In the genomic region with DNA sequence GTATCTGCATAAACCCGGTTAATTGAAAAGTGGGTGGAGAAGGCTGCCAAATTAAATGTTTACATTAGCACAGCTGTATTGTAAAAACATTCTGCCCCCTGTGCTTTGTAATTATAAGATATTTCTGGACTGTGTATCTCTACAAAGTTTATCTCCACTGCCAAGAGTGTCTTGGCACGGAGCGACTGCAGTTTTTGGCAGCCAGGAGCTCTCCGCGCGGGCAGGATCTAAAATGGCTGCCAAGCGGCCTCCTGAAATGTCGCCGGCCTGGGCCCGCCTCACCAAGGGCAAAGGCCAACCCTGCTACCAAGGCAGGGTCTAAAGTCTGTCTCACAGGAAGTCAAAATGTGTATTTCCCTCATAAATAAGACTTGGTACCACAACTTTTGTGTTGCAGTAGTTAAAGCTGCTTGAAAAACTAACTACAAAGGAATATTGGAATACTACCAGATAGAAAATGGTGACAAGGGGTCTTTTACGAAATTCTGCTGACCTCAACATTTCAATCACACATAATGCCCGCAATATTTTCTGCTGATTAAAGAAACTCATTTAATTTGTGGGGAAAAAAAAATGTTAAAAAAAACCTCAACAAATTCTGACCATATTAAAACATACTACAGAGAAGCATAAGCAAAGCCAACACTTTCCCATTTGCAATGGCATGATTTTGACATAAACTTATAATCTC, we compare ENCODE assay signal across 12 cellular contexts.
DNase-seq lines count a peak whose midpoint lies in the region; FAIRE-seq and TF ChIP-seq lines count a peak whose summit lies in the region.
"Had no signal": no experiment of that assay in that cellular context is flagged by ENCODE, and none has a peak within 500 bp of the region (broad histone marks: within the 10 kb centered on the region; RNA-seq: fewer than 3 reads in every experiment).

No MANE protein-coding gene starts in this region.

- H2AFZ ChIP-seq in astrocyte (ENCODE audit: low read depth, low read length) (peak overlapping the region; percentile 71), smooth muscle cell (ENCODE audit: low read depth) (no peak overlapping the region)

- WGBS in prostate gland, result 8% methylated on average over 12 of the region's 12 CpGs
- WGBS in smooth muscle cell (ENCODE audit: low lambda C conversion rate), result 97% methylated on average over 12 of the region's 12 CpGs

- no peaks in the 10 kb centered on the region for H3K9me3 ChIP-seq in astrocyte (ENCODE audit: insufficient read depth, low read depth, low read length)
- H3K9me3 ChIP-seq in left ventricle myocardium inferior (replicated peaks), result no peaks in the 10 kb centered on the region
- H3K9me3 ChIP-seq in prostate gland, result no peaks in the 10 kb centered on the region
- H3K9me3 ChIP-seq in smooth muscle cell (replicated peaks; ENCODE audit: low read depth), result no peaks in the 10 kb centered on the region
- no peaks in the 10 kb centered on the region for H3K9me3 ChIP-seq in CD4-positive, alpha-beta memory T cell (ENCODE audit: control insufficient read depth in 1 of 2, low read length in 2 of 2)

- H3K27me3 ChIP-seq in astrocyte (ENCODE audit: insufficient read depth, low read length) (no peaks in the 10 kb centered on the region), left ventricle myocardium inferior (ENCODE audit: low read depth) (no peaks in the 10 kb centered on the region), prostate gland (replicated peaks; ENCODE audit: insufficient read depth) (no peaks in the 10 kb centered on the region), smooth muscle cell (ENCODE audit: low read depth) (no peaks in the 10 kb centered on the region)
- H3K27me3 ChIP-seq in CD4-positive, alpha-beta memory T cell (ENCODE audit: insufficient read depth, low read length), result no peaks in the 10 kb centered on the region

- intact Hi-C loops in left ventricle myocardium inferior (cut with micrococcal nuclease) (no loop called here), prostate gland (cut with DNase I) (loop anchor here (5.0 kb wide), 1 partner anchor 114 kb away; no protein-coding TSS in a partner anchor)
- intact Hi-C loops in CD4-positive, alpha-beta memory T cell (cut with micrococcal nuclease), result no loop called here

- no peaks in the 10 kb centered on the region for H3F3A ChIP-seq in smooth muscle cell (ENCODE audit: low read depth)

- FAIRE-seq in astrocyte (lab: Jason Lieb, UNC), result no peak

- peaks cover 63% of the 10 kb centered on the region for H3K79me2 ChIP-seq in astrocyte (ENCODE audit: insufficient read depth, low read length)
- no peaks in the 10 kb centered on the region for H3K79me2 ChIP-seq in smooth muscle cell (ENCODE audit: low read depth)

- CTCF ChIA-PET in CD4-positive, alpha-beta memory T cell (lab: Charles Lee; ENCODE audit: partially characterized antibody), result no interaction called here

- peak; percentile 83 for DNase-seq in DMS 273 (lab: John Stamatoyannopoulos, UW; ENCODE audit: unreplicated experiment)
- DNase-seq in astrocyte (ENCODE audit: low read depth), result peak; percentile 41
- DNase-seq in left ventricle myocardium inferior, result peak; percentile 74
- DNase-seq in prostate gland (ENCODE audit: low spot score), result peak; percentile 61
- no peak for DNase-seq in GF-D8 (lab: John Stamatoyannopoulos, UW)
- no peak for DNase-seq in smooth muscle cell (lab: John Stamatoyannopoulos, UW; ENCODE audit: unreplicated experiment)
- no peak for DNase-seq in CD4-positive, alpha-beta memory T cell
- no peak for DNase-seq in HK-2 (ENCODE audit: unreplicated experiment)
- DNase-seq: activated CD4-positive, alpha-beta T cell treated with anti-CD3 and anti-CD28 coated beads for 4 hours; CD4-positive, CD25-positive, alpha-beta regulatory T cell; effector memory CD4-positive, alpha-beta T cell; NCI-H82 had no signal

- H4K20me1 ChIP-seq in astrocyte (ENCODE audit: insufficient read depth, low read length) (no peaks in the 10 kb centered on the region), smooth muscle cell (ENCODE audit: low read depth) (no peaks in the 10 kb centered on the region)

- TF ChIP-seq POLR2A in prostate gland (IDR thresholded peaks at IDR 0.05), result no peak

- peak overlapping the region; percentile 36 for H3K27ac ChIP-seq in astrocyte (ENCODE audit: low read depth, low read length)
- peak overlapping the region; percentile 85 for H3K27ac ChIP-seq in left ventricle myocardium inferior (replicated peaks)
- peak overlapping the region; percentile 40 to 69 for H3K27ac ChIP-seq in prostate gland
- H3K27ac ChIP-seq in smooth muscle cell (ENCODE audit: low read depth), result no peak overlapping the region
- no peak overlapping the region for H3K27ac ChIP-seq in CD4-positive, alpha-beta memory T cell (ENCODE audit: low read depth, low read length)

- H3K4me1 ChIP-seq in astrocyte (ENCODE audit: insufficient read depth, low read length) (peaks cover 37% of the 10 kb centered on the region), left ventricle myocardium inferior (peaks cover 94% of the 10 kb centered on the region), prostate gland (replicated peaks) (peaks cover 6% of the 10 kb centered on the region), smooth muscle cell (ENCODE audit: low read depth) (no peaks in the 10 kb centered on the region)
- no peaks in the 10 kb centered on the region for H3K4me1 ChIP-seq in CD4-positive, alpha-beta memory T cell (ENCODE audit: insufficient read depth, low read length)

- H3K36me3 Mint-ChIP-seq in astrocyte (ENCODE audit: low read depth, unreplicated experiment), result no peaks in the 10 kb centered on the region
- no peaks in the 10 kb centered on the region for H3K36me3 Mint-ChIP-seq in CD4-positive, alpha-beta memory T cell
- H3K36me3 Mint-ChIP-seq: CD4-positive, CD25-positive, alpha-beta regulatory T cell had no signal

- no peak for TF ChIP-seq CTCF in astrocyte (IDR thresholded peaks at IDR 0.05; ENCODE audit: insufficient read depth, low read depth, low read length)
- TF ChIP-seq CTCF in left ventricle myocardium inferior (IDR thresholded peaks at IDR 0.05; ENCODE audit: borderline replicate concordance), result no peak
- no peak for TF ChIP-seq CTCF in prostate gland (IDR thresholded peaks at IDR 0.05)
- TF ChIP-seq CTCF in smooth muscle cell (IDR thresholded peaks at IDR 0.05; ENCODE audit: borderline replicate concordance, insufficient read depth, poor library complexity, severe bottlenecking), result no peak

- H3K4me3 ChIP-seq in astrocyte (ENCODE audit: insufficient read depth, low read depth, low read length), result peak overlapping the region; percentile 35
- peak overlapping the region; percentile 42 for H3K4me3 ChIP-seq in left ventricle myocardium inferior
- H3K4me3 ChIP-seq in prostate gland, result no peak overlapping the region
- no peak overlapping the region for H3K4me3 ChIP-seq in smooth muscle cell
- no peak overlapping the region for H3K4me3 ChIP-seq in CD4-positive, alpha-beta memory T cell (ENCODE audit: low read length in 2 of 2)

- H3K4me2 ChIP-seq in astrocyte (ENCODE audit: low read length) (peak overlapping the region; percentile 71), smooth muscle cell (no peak overlapping the region)

- no peak overlapping the region for H3K27ac Mint-ChIP-seq in astrocyte (ENCODE audit: unreplicated experiment)
- H3K27ac Mint-ChIP-seq in CD4-positive, alpha-beta memory T cell, result no peak overlapping the region
- H3K27ac Mint-ChIP-seq: CD4-positive, CD25-positive, alpha-beta regulatory T cell had no signal

- H3K9me3 Mint-ChIP-seq in astrocyte (ENCODE audit: unreplicated experiment), result no peaks in the 10 kb centered on the region
- peaks cover 0 to 6% (median 0%) of the 10 kb centered on the region in 8 donors for H3K9me3 Mint-ChIP-seq in CD4-positive, alpha-beta memory T cell

- no peaks in the 10 kb centered on the region for H3K36me3 ChIP-seq in astrocyte (ENCODE audit: insufficient read depth, low read length)
- no peaks in the 10 kb centered on the region for H3K36me3 ChIP-seq in left ventricle myocardium inferior
- no peaks in the 10 kb centered on the region for H3K36me3 ChIP-seq in prostate gland
- no peaks in the 10 kb centered on the region for H3K36me3 ChIP-seq in smooth muscle cell (ENCODE audit: low read depth)
- no peaks in the 10 kb centered on the region for H3K36me3 ChIP-seq in CD4-positive, alpha-beta memory T cell (ENCODE audit: insufficient read depth, low read length)

- H3K4me3 Mint-ChIP-seq in astrocyte (ENCODE audit: unreplicated experiment), result no peak overlapping the region
- H3K4me3 Mint-ChIP-seq in CD4-positive, alpha-beta memory T cell, result no peak overlapping the region
- H3K4me3 Mint-ChIP-seq: CD4-positive, CD25-positive, alpha-beta regulatory T cell had no signal

- H3K27me3 Mint-ChIP-seq in astrocyte (ENCODE audit: low read depth, unreplicated experiment), result no peaks in the 10 kb centered on the region
- H3K27me3 Mint-ChIP-seq in CD4-positive, alpha-beta memory T cell, result peaks cover 0 to 2% of the 10 kb centered on the region in 2 donors
- H3K27me3 Mint-ChIP-seq: CD4-positive, CD25-positive, alpha-beta regulatory T cell had no signal

- POLR2A ChIA-PET in CD4-positive, alpha-beta memory T cell (lab: Charles Lee; ENCODE audit: partially characterized antibody), result no interaction called here

- H3K9ac ChIP-seq in astrocyte (ENCODE audit: low read length) (peak overlapping the region; percentile 51), smooth muscle cell (ENCODE audit: low read depth) (no peak overlapping the region)

- H3K4me1 Mint-ChIP-seq in astrocyte (ENCODE audit: low read depth, unreplicated experiment), result peaks cover 10% of the 10 kb centered on the region
- no peaks in the 10 kb centered on the region for H3K4me1 Mint-ChIP-seq in CD4-positive, alpha-beta memory T cell
- H3K4me1 Mint-ChIP-seq: CD4-positive, CD25-positive, alpha-beta regulatory T cell had no signal

Comparison
In these comparisons a context has a peak if more than half of its experiments do, and no peak if none do; other contexts are left out.
1. DNase-seq: peak in DMS 273 (single experiment), astrocyte (single experiment), left ventricle myocardium inferior (single experiment) and prostate gland (single experiment); none in GF-D8 (single experiment), smooth muscle cell (single experiment), CD4-positive, alpha-beta memory T cell (0 of 5) and HK-2 (single experiment).
2. H3K27ac ChIP-seq: peak in astrocyte (single experiment), left ventricle myocardium inferior (single experiment) and prostate gland (2 of 2); none in smooth muscle cell (single experiment) and CD4-positive, alpha-beta memory T cell (single experiment).
3. H3K4me3 ChIP-seq: peak in astrocyte (single experiment) and left ventricle myocardium inferior (single experiment); none in prostate gland (0 of 2), smooth muscle cell (single experiment) and CD4-positive, alpha-beta memory T cell (0 of 2).